ENCODE assay signal across 3 cellular contexts in the genomic region with DNA sequence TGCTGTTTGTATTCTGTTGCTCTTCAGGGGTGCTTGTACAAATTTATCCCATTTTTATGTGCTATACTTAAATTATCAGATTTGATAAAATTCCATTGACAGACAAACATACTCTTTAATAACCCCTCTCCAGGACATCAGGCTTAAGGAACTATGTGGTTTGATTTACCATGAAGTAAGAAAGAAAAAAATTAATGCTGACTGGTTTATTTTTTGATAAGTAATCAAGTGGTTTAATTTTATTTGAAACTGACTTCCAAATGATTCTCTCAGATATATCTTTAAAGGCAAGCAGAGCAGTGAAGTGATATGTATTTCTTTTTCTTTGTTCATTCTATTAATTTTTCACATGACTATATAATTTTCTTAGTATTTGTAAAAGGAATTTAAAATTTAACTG.
A peak's percentile ranks its signal among the peaks of the same experiment; 100 is the strongest.
TF ChIP-seq lines count a peak whose summit lies in the region.

No MANE protein-coding gene starts in this region.

TF ChIP-seq in HepG2, 621 proteins besides CTCF, POLR2A, EP300 and RAD21 (continues in another document):
- TF ChIP-seq MAFK (conservative IDR thresholded peaks at IDR 0.05 in 1 of 2, IDR thresholded peaks at IDR 0.05 in 1 of 2; ENCODE audit: low read length in 2 of 2) (peak; percentile 67 to 78), ZNF251 (CRISPR knock-in tag; IDR thresholded peaks at IDR 0.05) (no peak), TCF7L2 (IDR thresholded peaks at IDR 0.05; ENCODE audit: low read depth, low read length) (no peak), TBP (CRISPR knock-in tag; IDR thresholded peaks at IDR 0.05) (no peak), ZNF713 (CRISPR knock-in tag; IDR thresholded peaks at IDR 0.05) (no peak), GLMP (CRISPR knock-in tag; IDR thresholded peaks at IDR 0.05; ENCODE audit: borderline replicate concordance) (no peak), PITX1 (CRISPR knock-in tag; IDR thresholded peaks at IDR 0.05) (no peak), RELA (CRISPR knock-in tag; IDR thresholded peaks at IDR 0.05) (no peak), MAFF (IDR thresholded peaks at IDR 0.05; ENCODE audit: low read depth, low read length) (peak; percentile 73), ZNF598 (CRISPR knock-in tag; IDR thresholded peaks at IDR 0.05; ENCODE audit: borderline replicate concordance) (no peak)
- TF ChIP-seq, protein P1, sequence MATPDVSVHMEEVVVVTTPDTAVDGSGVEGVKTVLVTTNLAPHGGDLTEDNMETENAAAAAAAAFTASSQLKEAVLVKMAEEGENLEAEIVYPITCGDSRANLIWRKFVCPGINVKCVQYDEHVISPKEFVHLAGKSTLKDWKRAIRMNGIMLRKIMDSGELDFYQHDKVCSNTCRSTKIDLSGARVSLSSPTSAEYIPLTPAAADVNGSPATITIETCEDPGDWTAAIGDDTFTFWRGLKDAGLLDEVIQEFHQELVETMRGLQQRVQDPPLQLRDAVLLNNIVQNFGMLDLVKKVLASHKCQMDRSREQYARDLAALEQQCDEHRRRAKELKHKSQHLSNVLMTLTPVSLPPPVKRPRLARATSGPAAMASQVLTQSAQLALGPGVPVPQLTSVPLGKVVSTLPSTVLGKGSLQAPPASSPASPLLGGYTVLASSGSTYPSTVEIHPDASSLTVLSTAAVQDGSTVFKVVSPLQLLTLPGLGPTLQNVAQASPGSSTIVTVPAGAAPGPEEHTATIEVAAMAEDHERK (CRISPR knock-in tag; IDR thresholded peaks at IDR 0.05; ENCODE audit: low read depth): no peak
- TF ChIP-seq, protein P2, sequence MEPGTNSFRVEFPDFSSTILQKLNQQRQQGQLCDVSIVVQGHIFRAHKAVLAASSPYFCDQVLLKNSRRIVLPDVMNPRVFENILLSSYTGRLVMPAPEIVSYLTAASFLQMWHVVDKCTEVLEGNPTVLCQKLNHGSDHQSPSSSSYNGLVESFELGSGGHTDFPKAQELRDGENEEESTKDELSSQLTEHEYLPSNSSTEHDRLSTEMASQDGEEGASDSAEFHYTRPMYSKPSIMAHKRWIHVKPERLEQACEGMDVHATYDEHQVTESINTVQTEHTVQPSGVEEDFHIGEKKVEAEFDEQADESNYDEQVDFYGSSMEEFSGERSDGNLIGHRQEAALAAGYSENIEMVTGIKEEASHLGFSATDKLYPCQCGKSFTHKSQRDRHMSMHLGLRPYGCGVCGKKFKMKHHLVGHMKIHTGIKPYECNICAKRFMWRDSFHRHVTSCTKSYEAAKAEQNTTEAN (CRISPR knock-in tag; conservative IDR thresholded peaks at IDR 0.05): no peak

TF ChIP-seq in IMR-90, 13 proteins besides CTCF, POLR2A, EP300 and RAD21:
- no peak for TF ChIP-seq MXI1 (IDR thresholded peaks at IDR 0.05; ENCODE audit: borderline replicate concordance, low read depth, low read length)
- peak; percentile 70 for TF ChIP-seq MAFK (IDR thresholded peaks at IDR 0.05; ENCODE audit: low read depth, low read length)
- no peak for TF ChIP-seq NFE2L2 (IDR thresholded peaks at IDR 0.05; ENCODE audit: low read depth, low read length)
- no peak for TF ChIP-seq USF2 (IDR thresholded peaks at IDR 0.05; ENCODE audit: low read depth, low read length)
- no peak for TF ChIP-seq RFX5 (IDR thresholded peaks at IDR 0.05; ENCODE audit: low read depth, low read length)

TF ChIP-seq in K562, 482 proteins besides CTCF, POLR2A, EP300 and RAD21:
- no peak for TF ChIP-seq HNRNPLL (IDR thresholded peaks at IDR 0.05; ENCODE audit: low read depth, low read length, poor library complexity, severe bottlenecking)
- TF ChIP-seq NFE2 (IDR thresholded peaks at IDR 0.05; ENCODE audit: low read depth): no peak
- no peak for TF ChIP-seq TBP (optimal IDR thresholded peaks at IDR 0.05; ENCODE audit: low read depth, low read length)
- peak; percentile 41; the same call in 1 of the 2 replicates for TF ChIP-seq ZNF316 (IDR thresholded peaks at IDR 0.05)
- peak; percentile 25; the same call in 1 of the 2 replicates for TF ChIP-seq C11orf30 (IDR thresholded peaks at IDR 0.05; ENCODE audit: low read depth)
